ENCODE assay signal across 17 cellular contexts in the genomic region with DNA sequence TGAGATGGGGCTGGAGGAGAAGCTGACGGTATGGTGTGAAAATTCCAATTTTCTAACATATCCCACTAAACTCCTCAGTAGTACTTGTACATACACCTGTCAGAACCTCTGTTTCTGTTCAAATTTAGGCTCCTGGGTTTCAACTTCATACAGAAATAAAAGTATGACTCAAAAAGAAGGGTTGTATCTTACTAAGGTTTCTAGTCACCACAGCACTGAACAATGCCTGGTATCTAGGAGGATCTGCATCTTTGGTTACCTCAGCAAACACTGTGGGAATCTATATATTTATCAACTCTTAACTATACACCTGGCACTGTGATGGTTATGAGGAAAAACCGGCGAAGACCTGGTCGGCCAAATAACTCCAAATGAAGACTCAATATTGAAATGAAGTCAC. TPM values are rescaled to one million over a fixed set of nuclear protein-coding genes. Genes with fewer than 3 reads are reported as not detected.
A peak's percentile ranks its signal among the peaks of the same experiment; 100 is the strongest.
DNase-seq lines count a peak whose midpoint lies in the region; ATAC-seq and TF ChIP-seq lines count a peak whose summit lies in the region.
"Had no signal": no experiment of that assay in that cellular context is flagged by ENCODE, and none has a peak within 500 bp of the region (broad histone marks: within the 10 kb centered on the region; RNA-seq: fewer than 3 reads in every experiment).

No MANE protein-coding gene starts in this region.

- peak overlapping the region; percentile 69 for H3K27ac Mint-ChIP-seq in memory B cell
- H3K27ac Mint-ChIP-seq: CD4-positive, alpha-beta T cell; H9 had no signal

- peaks cover 15% of the 10 kb centered on the region for H3K4me1 Mint-ChIP-seq in activated T-cell treated with anti-CD3 and anti-CD28 coated beads, Interleukin-2, amount 50 U/mL, for 4 hours (ENCODE audit: low read depth)
- peaks cover 12% of the 10 kb centered on the region for H3K4me1 Mint-ChIP-seq in memory B cell
- H3K4me1 Mint-ChIP-seq: H9 had no signal

- H3K36me3 Mint-ChIP-seq in activated T-cell treated with anti-CD3 and anti-CD28 coated beads, Interleukin-2, amount 50 U/mL, for 4 hours (ENCODE audit: insufficient read depth): peaks cover 30% of the 10 kb centered on the region
- peaks cover 26% of the 10 kb centered on the region for H3K36me3 Mint-ChIP-seq in memory B cell

- TF ChIP-seq POLR2A in erythroblast (IDR thresholded peaks at IDR 0.05; ENCODE audit: low read length): no peak

- peak; percentile 58 to 62 for ATAC-seq in activated T-cell treated with anti-CD3 and anti-CD28 coated beads, Interleukin-2, amount 50 U/mL, for 4 hours
- ATAC-seq in GM18870 (IDR thresholded peaks at IDR 0.05; ENCODE audit: unreplicated experiment) (peak; percentile 58), HG02973 (IDR thresholded peaks at IDR 0.05; ENCODE audit: unreplicated experiment) (peak; percentile 67), memory B cell (ENCODE audit: low read depth) (no peak), left lobe of liver (no peak)
- ATAC-seq: A549 had no signal

- H3K9me3 Mint-ChIP-seq in activated T-cell treated with anti-CD3 and anti-CD28 coated beads, Interleukin-2, amount 50 U/mL, for 4 hours: no peaks in the 10 kb centered on the region
- no peaks in the 10 kb centered on the region for H3K9me3 Mint-ChIP-seq in memory B cell
- H3K9me3 Mint-ChIP-seq: CD4-positive, alpha-beta T cell; H9 had no signal

- no peaks in the 10 kb centered on the region for H3K27me3 Mint-ChIP-seq in activated T-cell treated with anti-CD3 and anti-CD28 coated beads, Interleukin-2, amount 50 U/mL, for 4 hours (ENCODE audit: low read depth)
- H3K27me3 Mint-ChIP-seq in memory B cell: no peaks in the 10 kb centered on the region
- H3K27me3 Mint-ChIP-seq: CD4-positive, alpha-beta T cell had no signal

- DNase-seq in activated T-cell treated with anti-CD3 and anti-CD28 coated beads, Interleukin-2, amount 50 U/mL, for 4 hours: no peak
- DNase-seq in activated T-cell treated with anti-CD3 and anti-CD28 coated beads for 4 hours (no peak), memory B cell (ENCODE audit: low spot score in 2 of 2) (no peak), erythroblast (lab: John Stamatoyannopoulos, UW) (no peak), left lobe of liver (ENCODE audit: low spot score) (no peak)
- DNase-seq: Caco-2; CD4-positive, alpha-beta T cell; H9; IMR-90; Karpas-422; NCI-H1048; NCI-H1436 treated with DMSO at 0.1 percent for 48 hours; NCI-H2029; NCI-H526 had no signal

- H3K4me3 Mint-ChIP-seq in activated T-cell treated with anti-CD3 and anti-CD28 coated beads, Interleukin-2, amount 50 U/mL, for 4 hours: no peak overlapping the region
- no peak overlapping the region for H3K4me3 Mint-ChIP-seq in memory B cell
- H3K4me3 Mint-ChIP-seq: CD4-positive, alpha-beta T cell; H9 had no signal

RNA-seq across cellular contexts. Expression of gene RBM34, which starts 13.8 kb away (rescaled TPM):
- 100 to 1,000 TPM; 149 to 159 (median 159) TPM for total RNA-seq in activated T-cell treated with anti-CD3 and anti-CD28 coated beads, Interleukin-2, amount 50 U/mL, for 4 hours
- total RNA-seq in left lobe of liver: 26.1 TPM

RNA-seq across cellular contexts. Expression of gene TOMM20, which starts 18.6 kb away (rescaled TPM):
- total RNA-seq in activated T-cell treated with anti-CD3 and anti-CD28 coated beads, Interleukin-2, amount 50 U/mL, for 4 hours: 100 to 1,000 TPM; 154 to 173 (median 172) TPM
- total RNA-seq in left lobe of liver: 48.7 TPM

Comparison
In these comparisons a context has a peak if more than half of its experiments do, and no peak if none do; other contexts are left out.
1. ATAC-seq: peak in activated T-cell treated with anti-CD3 and anti-CD28 coated beads, Interleukin-2, amount 50 U/mL, for 4 hours (2 of 2), GM18870 (single experiment) and HG02973 (single experiment); none in memory B cell (single experiment) and left lobe of liver (single experiment).